In the genomic region with DNA sequence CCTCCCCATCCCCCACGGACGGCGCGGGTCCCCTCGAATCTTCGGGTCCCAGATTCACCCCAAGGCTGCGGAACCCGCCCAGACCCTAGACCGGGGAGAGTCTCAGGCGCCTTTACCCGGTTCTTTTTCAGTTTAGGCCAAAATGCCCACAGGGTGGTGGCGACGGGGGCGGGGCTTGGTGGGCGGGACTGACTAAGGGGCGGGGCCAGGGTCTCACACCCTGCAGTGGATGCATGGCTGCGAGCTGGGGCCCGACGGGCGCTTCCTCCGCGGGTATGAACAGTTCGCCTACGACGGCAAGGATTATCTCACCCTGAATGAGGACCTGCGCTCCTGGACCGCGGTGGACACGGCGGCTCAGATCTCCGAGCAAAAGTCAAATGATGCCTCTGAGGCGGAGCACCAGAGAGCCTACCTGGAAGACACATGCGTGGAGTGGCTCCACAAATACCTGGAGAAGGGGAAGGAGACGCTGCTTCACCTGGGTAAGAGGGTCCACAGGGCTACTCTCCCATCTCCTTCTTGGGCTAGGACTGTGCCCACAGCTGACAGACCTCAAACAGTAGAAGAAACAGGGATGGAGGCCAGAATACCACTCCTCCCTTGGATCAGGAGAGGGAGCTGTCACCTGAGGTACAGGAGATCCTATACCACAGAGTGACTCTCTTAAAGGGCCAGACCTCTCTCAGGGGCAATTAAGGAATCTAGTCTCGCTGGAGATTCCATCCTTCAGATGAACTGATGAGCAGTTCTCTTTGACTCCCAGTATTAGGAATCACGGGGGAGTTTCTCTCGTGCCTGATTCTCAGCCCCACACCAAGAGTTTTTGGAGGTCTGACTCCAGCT, we compare ENCODE assay signal across 8 cellular contexts. TPM values are rescaled to one million over a fixed set of nuclear protein-coding genes. Genes with fewer than 3 reads are reported as not detected.
DNase-seq lines count a peak whose midpoint lies in the region; ATAC-seq and TF ChIP-seq lines count a peak whose summit lies in the region.

No MANE protein-coding gene starts in this region.

- peaks cover 64% of the 10 kb centered on the region for H3K4me1 Mint-ChIP-seq in activated naive CD8-positive, alpha-beta T cell treated with anti-CD3 and anti-CD28 coated beads, Interleukin-2, amount 50 U/mL, for 24 hours

- H3K4me3 ChIP-seq in retinal pigment epithelial cell (ENCODE audit: low read length) (peak overlapping the region; percentile 85), aorta (ENCODE audit: low read length in 2 of 2) (peak overlapping the region; percentile 36 to 87)

- no peaks in the 10 kb centered on the region for H3K27me3 Mint-ChIP-seq in activated naive CD8-positive, alpha-beta T cell treated with anti-CD3 and anti-CD28 coated beads, Interleukin-2, amount 50 U/mL, for 24 hours

- ATAC-seq in HG03460 (IDR thresholded peaks at IDR 0.05; ENCODE audit: unreplicated experiment): peak; percentile 33
- peak; percentile 45 for ATAC-seq in activated naive CD8-positive, alpha-beta T cell treated with anti-CD3 and anti-CD28 coated beads, Interleukin-2, amount 50 U/mL, for 24 hours
- peak; percentile 87 to 90 for ATAC-seq in left cardiac atrium
- peak; percentile 87 for ATAC-seq in aorta (ENCODE audit: low FRiP score)

- no peaks in the 10 kb centered on the region for H3K27me3 ChIP-seq in aorta (ENCODE audit: control insufficient read depth in 1 of 2, insufficient read depth in 2 of 2, low read length in 1 of 2)

- H3K9me3 ChIP-seq in aorta (ENCODE audit: control insufficient read depth, low read length): no peaks in the 10 kb centered on the region

- in situ Hi-C loops in GM13977 (cut with MboI; ENCODE audit: low pct_unique_long_range_greater_than_20kb, low sequenced_read_pairs, unreplicated experiment): loop anchor here (5.0 kb wide), 1 partner anchor 47 kb away; no protein-coding TSS in a partner anchor

- peak overlapping the region; percentile 95 for H3K4me3 Mint-ChIP-seq in activated naive CD8-positive, alpha-beta T cell treated with anti-CD3 and anti-CD28 coated beads, Interleukin-2, amount 50 U/mL, for 24 hours

- intact Hi-C loops in left cardiac atrium (cut with DNase I) (loop anchor here in 1 of 2 donors (5.0 kb wide), 1 partner anchor 42 kb away; no protein-coding TSS in a partner anchor), aorta (cut with DNase I) (no loop called here)

- no peaks in the 10 kb centered on the region for H3K4me1 ChIP-seq in aorta (ENCODE audit: control insufficient read depth in 1 of 2, insufficient read depth in 2 of 2, low read length in 2 of 2)

- H3K9me3 Mint-ChIP-seq in activated naive CD8-positive, alpha-beta T cell treated with anti-CD3 and anti-CD28 coated beads, Interleukin-2, amount 50 U/mL, for 24 hours: no peaks in the 10 kb centered on the region

- DNase-seq in GM13977 (ENCODE audit: low spot score): peak; percentile 80
- DNase-seq in T follicular helper cell (ENCODE audit: low read depth): peak; percentile 73
- DNase-seq in activated naive CD8-positive, alpha-beta T cell treated with anti-CD3 and anti-CD28 coated beads, Interleukin-2, amount 50 U/mL, for 24 hours: peak; percentile 84
- peak; percentile 76 for DNase-seq in left cardiac atrium
- DNase-seq in retinal pigment epithelial cell (ENCODE audit: low read depth): peak; percentile 19
- peak; percentile 85 to 93 for DNase-seq in aorta
- DNase-seq in SHP77 (lab: John Stamatoyannopoulos, UW): no peak

- peaks cover 4 to 5% of the 10 kb centered on the region in 2 donors for H3K36me3 ChIP-seq in aorta (ENCODE audit: control insufficient read depth in 1 of 2, insufficient read depth in 2 of 2, low read length in 1 of 2)

- peak overlapping the region; percentile 31 to 93 for H3K27ac ChIP-seq in aorta (ENCODE audit: low read depth in 1 of 2, low read length in 2 of 2)

- WGBS in aorta, 2 donors: 24 to 26% methylated on average over 36 to 37 of the region's 37 CpGs

- TF ChIP-seq CTCF in GM13977 (IDR thresholded peaks at IDR 0.05; ENCODE audit: extremely low read depth, insufficient read depth, missing control alignments): no peak
- TF ChIP-seq CTCF in retinal pigment epithelial cell (conservative IDR thresholded peaks at IDR 0.05; ENCODE audit: low read depth, low read length): no peak

- H3K27ac Mint-ChIP-seq in activated naive CD8-positive, alpha-beta T cell treated with anti-CD3 and anti-CD28 coated beads, Interleukin-2, amount 50 U/mL, for 24 hours: peak overlapping the region; percentile 91

- H3K36me3 Mint-ChIP-seq in activated naive CD8-positive, alpha-beta T cell treated with anti-CD3 and anti-CD28 coated beads, Interleukin-2, amount 50 U/mL, for 24 hours (ENCODE audit: low read depth): peaks cover 55% of the 10 kb centered on the region

RNA-seq across cellular contexts. Expression of gene HLA-E, which starts 0.9 kb away (rescaled TPM):
- total RNA-seq in left cardiac atrium (100 to 1,000 TPM; 210 to 242 TPM), aorta (100 to 1,000 TPM; 373 to 506 TPM)
- 100 to 1,000 TPM; 148 to 328 TPM for polyA plus RNA-seq in aorta

Comparison
In these comparisons a context has a peak if more than half of its experiments do, and no peak if none do; other contexts are left out.
1. DNase-seq: peak in GM13977 (single experiment), T follicular helper cell (single experiment), activated naive CD8-positive, alpha-beta T cell treated with anti-CD3 and anti-CD28 coated beads, Interleukin-2, amount 50 U/mL, for 24 hours (single experiment), left cardiac atrium (single experiment), retinal pigment epithelial cell (single experiment) and aorta (2 of 2); none in SHP77 (0 of 2).
2. ATAC-seq: peak in every context shown above with its lines; median percentile 88 in left cardiac atrium; 87 in aorta; 45 in activated naive CD8-positive, alpha-beta T cell treated with anti-CD3 and anti-CD28 coated beads, Interleukin-2, amount 50 U/mL, for 24 hours; 33 in HG03460.